In genomic region chr6:17714879-17715860, GRCh38 we compare ENCODE assay signal across 8 cellular contexts. TPM values are rescaled to one million over a fixed set of nuclear protein-coding genes. Genes with fewer than 3 reads are reported as not detected.
DNase-seq lines count a peak whose midpoint lies in the region; ATAC-seq and TF ChIP-seq lines count a peak whose summit lies in the region.

No MANE protein-coding gene starts in this region.

- WGBS in testis, 2 donors, result 75 to 79% methylated on average over 10 of the region's 10 CpGs

- CTCF ChIA-PET in activated CD4-positive, alpha-beta memory T cell treated with anti-CD3 and anti-CD28 coated beads, Interleukin-2, amount 10 ng/mL, durations not matched to agents 7 days and 5 days (lab: Charles Lee), result interaction anchor here (0.7 to 4.9 kb wide), 7 partner anchors 8 to 410 kb away, joined by 3 to 33 read pairs (median 4); partner anchors contain the start of gene NUP153

- intact Hi-C loops in sciatic nerve (cut with DNase I), result no loop called here
- intact Hi-C loops in testis (cut with DNase I; ENCODE audit: low total_unique reads), result no loop called here

- peak overlapping the region; percentile 67 for H3K4me3 Mint-ChIP-seq in activated CD4-positive, alpha-beta memory T cell treated with anti-CD3 and anti-CD28 coated beads, Interleukin-2, amount 10 ng/mL, durations not matched to agents 7 days and 5 days

- no peaks in the 10 kb centered on the region for H3K27me3 ChIP-seq in testis

- peak overlapping the region; percentile 88 for H3K27ac Mint-ChIP-seq in activated CD4-positive, alpha-beta memory T cell treated with anti-CD3 and anti-CD28 coated beads, Interleukin-2, amount 10 ng/mL, durations not matched to agents 7 days and 5 days

- no peak overlapping the region for H3K4me3 ChIP-seq in testis

- POLR2A ChIA-PET in activated CD4-positive, alpha-beta memory T cell treated with anti-CD3 and anti-CD28 coated beads, Interleukin-2, amount 10 ng/mL, durations not matched to agents 7 days and 5 days (lab: Charles Lee), result interaction anchor here (0.9 to 2.7 kb wide), 4 partner anchors 9 to 115 kb away, joined by 3 to 34 read pairs (median 12); partner anchors contain the start of genes FAM8A1 and NUP153

- no peaks in the 10 kb centered on the region for H3K4me1 ChIP-seq in testis

- TF ChIP-seq CTCF in testis (IDR thresholded peaks at IDR 0.05), result no peak

- H3K4me1 Mint-ChIP-seq in activated CD4-positive, alpha-beta memory T cell treated with anti-CD3 and anti-CD28 coated beads, Interleukin-2, amount 10 ng/mL, durations not matched to agents 7 days and 5 days, result peaks cover 23% of the 10 kb centered on the region

- H3K36me3 ChIP-seq in testis (ENCODE audit: low read depth, missing control alignments), result no peaks in the 10 kb centered on the region

- H3K9me3 ChIP-seq in testis, result no peaks in the 10 kb centered on the region

- no peaks in the 10 kb centered on the region for H3K9me3 Mint-ChIP-seq in activated CD4-positive, alpha-beta memory T cell treated with anti-CD3 and anti-CD28 coated beads, Interleukin-2, amount 10 ng/mL, durations not matched to agents 7 days and 5 days

- TF ChIP-seq POLR2A in testis (IDR thresholded peaks at IDR 0.05), result no peak

- peaks cover 2% of the 10 kb centered on the region for H3K36me3 Mint-ChIP-seq in activated CD4-positive, alpha-beta memory T cell treated with anti-CD3 and anti-CD28 coated beads, Interleukin-2, amount 10 ng/mL, durations not matched to agents 7 days and 5 days (ENCODE audit: low read depth)

- ATAC-seq in GM21528 (IDR thresholded peaks at IDR 0.05; ENCODE audit: low FRiP score, unreplicated experiment) (peak; percentile 78), sciatic nerve (no peak)

- peak; percentile 96 for DNase-seq in EH (ENCODE audit: low read depth)
- peak; percentile 91 for DNase-seq in HS-5 (ENCODE audit: low read depth)
- peak; percentile 56 for DNase-seq in activated CD4-positive, alpha-beta memory T cell treated with anti-CD3 and anti-CD28 coated beads, Interleukin-2, amount 10 ng/mL, durations not matched to agents 7 days and 5 days
- DNase-seq in iPS-NIHi7 (ENCODE audit: extremely low spot score), result peak; percentile 30
- no peak for DNase-seq in NCI-H2227 (lab: John Stamatoyannopoulos, UW; ENCODE audit: unreplicated experiment)
- DNase-seq in sciatic nerve (ENCODE audit: low spot score), result no peak
- no peak for DNase-seq in testis

- H3K27ac ChIP-seq in testis, result no peak overlapping the region

- peaks cover 3% of the 10 kb centered on the region for H3K27me3 Mint-ChIP-seq in activated CD4-positive, alpha-beta memory T cell treated with anti-CD3 and anti-CD28 coated beads, Interleukin-2, amount 10 ng/mL, durations not matched to agents 7 days and 5 days

RNA-seq across cellular contexts. Expression of gene NUP153, which starts 8.4 kb away (rescaled TPM):
- total RNA-seq in activated CD4-positive, alpha-beta memory T cell treated with anti-CD3 and anti-CD28 coated beads, Interleukin-2, amount 10 ng/mL, durations not matched to agents 7 days and 5 days, result 10 to 100 TPM; 74.0 to 75.8 TPM
- total RNA-seq in sciatic nerve (41.0 TPM), testis (10 to 100 TPM; 63.2 to 64.1 TPM)
- 62.5 TPM for polyA plus RNA-seq in testis (ENCODE audit: insufficient read depth, low read depth, low replicate concordance)

Comparison
In these comparisons a context has a peak if more than half of its experiments do, and no peak if none do; other contexts are left out.
1. DNase-seq: peak in EH (single experiment), HS-5 (single experiment), activated CD4-positive, alpha-beta memory T cell treated with anti-CD3 and anti-CD28 coated beads, Interleukin-2, amount 10 ng/mL, durations not matched to agents 7 days and 5 days (single experiment) and iPS-NIHi7 (single experiment); none in NCI-H2227 (single experiment), sciatic nerve (single experiment) and testis (single experiment).